ENCODE assay signal across 11 cellular contexts in genomic region chr6:137240168-137240567, GRCh38. TPM values are rescaled to one million over a fixed set of nuclear protein-coding genes. Genes with fewer than 3 reads are reported as not detected.
A peak's percentile ranks its signal among the peaks of the same experiment; 100 is the strongest.
DNase-seq lines count a peak whose midpoint lies in the region; ATAC-seq and TF ChIP-seq lines count a peak whose summit lies in the region.
"Had no signal": no experiment of that assay in that cellular context is flagged by ENCODE, and none has a peak within 500 bp of the region (broad histone marks: within the 10 kb centered on the region; RNA-seq: fewer than 3 reads in every experiment).

No MANE protein-coding gene starts in this region.

- peak; percentile 63 for ATAC-seq in thoracic aorta (ENCODE audit: insufficient number of reproducible peaks, low FRiP score, low read depth)
- ATAC-seq: Panc1 had no signal

- DNase-seq in KG1 (lab: John Stamatoyannopoulos, UW): peak; percentile 48
- DNase-seq in amniotic stem cell (lab: John Stamatoyannopoulos, UW): peak; percentile 18
- peak; percentile 86 for DNase-seq in right atrium auricular region (ENCODE audit: low spot score)
- no peak for DNase-seq in thoracic aorta (ENCODE audit: low spot score)
- DNase-seq in activated CD8-positive, alpha-beta memory T cell treated with anti-CD3 and anti-CD28 coated beads, Interleukin-2, amount 50 U/mL, for 48 hours: no peak
- DNase-seq in type B pancreatic cell (ENCODE audit: extremely low spot score, unreplicated experiment): no peak
- no peak for DNase-seq in NCI-H2107 (lab: John Stamatoyannopoulos, UW)
- DNase-seq in anterior cingulate cortex (lab: John Stamatoyannopoulos, UW): no peak
- DNase-seq: effector CD8-positive, alpha-beta T cell had no signal

- H3K27ac ChIP-seq in right atrium auricular region (no peak overlapping the region), thoracic aorta (peak overlapping the region in 1 of 2 donors; percentile 29)

- no peak for TF ChIP-seq CTCF in right atrium auricular region (IDR thresholded peaks at IDR 0.05)
- no peak for TF ChIP-seq CTCF in thoracic aorta (IDR thresholded peaks at IDR 0.05)
- no peak for TF ChIP-seq CTCF in type B pancreatic cell (conservative IDR thresholded peaks at IDR 0.05)

- no peaks in the 10 kb centered on the region for H3K27me3 ChIP-seq in right atrium auricular region
- no peaks in the 10 kb centered on the region for H3K27me3 ChIP-seq in thoracic aorta (replicated peaks; ENCODE audit: insufficient read depth)

- no peak overlapping the region for H3K27ac Mint-ChIP-seq in type B pancreatic cell
- H3K27ac Mint-ChIP-seq: IgD-negative memory B cell had no signal

- peaks cover 11% of the 10 kb centered on the region for H3K9me3 Mint-ChIP-seq in type B pancreatic cell

- H3K36me3 ChIP-seq in right atrium auricular region: no peaks in the 10 kb centered on the region
- H3K36me3 ChIP-seq in thoracic aorta: no peaks in the 10 kb centered on the region

- no peaks in the 10 kb centered on the region for H3K36me3 Mint-ChIP-seq in type B pancreatic cell

- H3K27me3 Mint-ChIP-seq in type B pancreatic cell: no peaks in the 10 kb centered on the region
- H3K27me3 Mint-ChIP-seq: IgD-negative memory B cell had no signal

- no peaks in the 10 kb centered on the region for H3K4me1 Mint-ChIP-seq in type B pancreatic cell (ENCODE audit: unreplicated experiment)

- H3K4me3 ChIP-seq in right atrium auricular region (no peak overlapping the region), thoracic aorta (no peak overlapping the region)

- H3K4me1 ChIP-seq in right atrium auricular region: peaks cover 0 to 29% of the 10 kb centered on the region in 2 donors
- peaks cover 25 to 43% of the 10 kb centered on the region in 2 donors for H3K4me1 ChIP-seq in thoracic aorta (ENCODE audit: control insufficient read depth in 1 of 2, low read depth in 2 of 2)

- H3K4me3 Mint-ChIP-seq in type B pancreatic cell: no peak overlapping the region
- H3K4me3 Mint-ChIP-seq: IgD-negative memory B cell had no signal

- H3K9me3 ChIP-seq in right atrium auricular region (no peaks in the 10 kb centered on the region), thoracic aorta (no peaks in the 10 kb centered on the region)

RNA-seq across cellular contexts. Expression of gene IFNGR1, which starts 21.0 kb away (rescaled TPM):
- 100 to 1,000 TPM; 111 to 143 TPM for total RNA-seq in right atrium auricular region
- 100 to 1,000 TPM in 1 of 2 donors, 10 to 100 TPM in 1; 65.5 to 102 TPM for total RNA-seq in thoracic aorta
- total RNA-seq in type B pancreatic cell (ENCODE audit: low replicate concordance): 28.4 and 35.5 TPM in 2 replicates

Comparison
In these comparisons a context has a peak if more than half of its experiments do, and no peak if none do; other contexts are left out.
1. DNase-seq: peak in KG1 (single experiment), amniotic stem cell (single experiment) and right atrium auricular region (single experiment); none in thoracic aorta (single experiment), activated CD8-positive, alpha-beta memory T cell treated with anti-CD3 and anti-CD28 coated beads, Interleukin-2, amount 50 U/mL, for 48 hours (single experiment), type B pancreatic cell (single experiment), NCI-H2107 (single experiment) and anterior cingulate cortex (0 of 58).